8 cellular contexts compared by ENCODE assay signal in genomic region chr5:151126199-151126645, GRCh38. TPM values are rescaled to one million over a fixed set of nuclear protein-coding genes. Genes with fewer than 3 reads are reported as not detected.
A peak's percentile ranks its signal among the peaks of the same experiment; 100 is the strongest.
DNase-seq lines count a peak whose midpoint lies in the region; ATAC-seq and TF ChIP-seq lines count a peak whose summit lies in the region.

No MANE protein-coding gene starts in this region.

- no peak for TF ChIP-seq POLR2A in stomach (IDR thresholded peaks at IDR 0.05)

- H3K9ac ChIP-seq in OCI-LY1 (ENCODE audit: low read length): peak overlapping the region; percentile 16; the same call in 1 of the 2 replicates
- H3K9ac ChIP-seq in fibroblast of lung (ENCODE audit: insufficient read depth, low read length): no peak overlapping the region

- ATAC-seq in HG03135 (IDR thresholded peaks at IDR 0.05; ENCODE audit: unreplicated experiment) (peak; percentile 34), GM21367 (IDR thresholded peaks at IDR 0.05; ENCODE audit: unreplicated experiment) (no peak)

- TF ChIP-seq EP300 in stomach (IDR thresholded peaks at IDR 0.05): no peak

- H2AFZ ChIP-seq in OCI-LY1 (ENCODE audit: low read length) (no peak overlapping the region), fibroblast of lung (ENCODE audit: low read length) (no peak overlapping the region)

- H3K9me3 ChIP-seq in OCI-LY1 (ENCODE audit: low read length): no peaks in the 10 kb centered on the region
- H3K9me3 ChIP-seq in fibroblast of lung (ENCODE audit: control insufficient read depth, insufficient read depth, low read depth, low read length): no peaks in the 10 kb centered on the region
- no peaks in the 10 kb centered on the region for H3K9me3 ChIP-seq in stomach

- H3K4me3 ChIP-seq in GM12864 (ENCODE audit: low read depth, low read length) (no peak overlapping the region), OCI-LY1 (ENCODE audit: low read depth, low read length, poor library complexity, severe bottlenecking) (no peak overlapping the region), fibroblast of lung (replicated peaks in 1 of 4; ENCODE audit: control extremely low read depth in 1 of 4, insufficient read depth in 1 of 4, low read depth in 3 of 4, low read length in 4 of 4) (no peak overlapping the region), stomach (no peak overlapping the region)

- peak overlapping the region; percentile 93 for H3K27ac Mint-ChIP-seq in nephron progenitor cell

- H3K4me3 Mint-ChIP-seq in nephron progenitor cell: peak overlapping the region; percentile 19

- H3K36me3 Mint-ChIP-seq in nephron progenitor cell (ENCODE audit: low read depth): peaks cover 54% of the 10 kb centered on the region

- no peaks in the 10 kb centered on the region for H3K9me2 ChIP-seq in OCI-LY1 (ENCODE audit: low read depth, low read length)

- no peaks in the 10 kb centered on the region for H3K9me3 Mint-ChIP-seq in nephron progenitor cell

- peaks cover 4% of the 10 kb centered on the region; the same call in 1 of the 2 replicates for H3F3A ChIP-seq in OCI-LY1 (ENCODE audit: insufficient read depth, low read length)

- H3K4me2 ChIP-seq in OCI-LY1 (ENCODE audit: low read length) (peak overlapping the region; percentile 37; the same call in 1 of the 2 replicates), fibroblast of lung (ENCODE audit: extremely low read depth, insufficient read depth, low read length) (no peak overlapping the region)

- H4K20me1 ChIP-seq in OCI-LY1 (ENCODE audit: insufficient read depth, low read length): no peaks in the 10 kb centered on the region
- H4K20me1 ChIP-seq in fibroblast of lung (ENCODE audit: control insufficient read depth, extremely low read depth, insufficient read depth, low read length): peaks cover 3% of the 10 kb centered on the region

- H3K36me3 ChIP-seq in OCI-LY1 (ENCODE audit: insufficient read depth, low read length): no peaks in the 10 kb centered on the region
- peaks cover 58% of the 10 kb centered on the region for H3K36me3 ChIP-seq in fibroblast of lung (ENCODE audit: control insufficient read depth, insufficient read depth, low read length)
- peaks cover 60 to 96% (median 90%) of the 10 kb centered on the region in 4 donors for H3K36me3 ChIP-seq in stomach

- intact Hi-C loops in stomach (cut with DNase I; ENCODE audit: low total_unique reads): loop anchor here (5.0 kb wide), 1 partner anchor 36 kb away; no protein-coding TSS in a partner anchor

- H3K27me3 ChIP-seq in OCI-LY1 (ENCODE audit: insufficient read depth, low read length) (no peaks in the 10 kb centered on the region), fibroblast of lung (ENCODE audit: control insufficient read depth, insufficient read depth, low read length) (no peaks in the 10 kb centered on the region), stomach (no peaks in the 10 kb centered on the region)

- DNase-seq in GM12864 (ENCODE audit: low read depth) (no peak), fibroblast of lung (ENCODE audit: low read depth in 2 of 2) (peak; percentile 49 to 71), nephron progenitor cell (peak; percentile 85), stomach (peak; percentile 82)
- peak; percentile 80 to 82 for DNase-seq in activated T-cell treated with anti-CD3 and anti-CD28 coated beads, Interleukin-2, amount 50 U/mL, for 48 hours

- TF ChIP-seq CTCF in GM12864 (IDR thresholded peaks at IDR 0.05; ENCODE audit: low read depth, low read length, missing control alignments) (peak; percentile 92), OCI-LY1 (IDR thresholded peaks at IDR 0.05; ENCODE audit: low read length) (peak; percentile 94), fibroblast of lung (conservative IDR thresholded peaks at IDR 0.05 in 1 of 2, IDR thresholded peaks at IDR 0.05 in 1 of 2; ENCODE audit: low read depth in 1 of 2, low read length in 2 of 2) (peak; percentile 59 to 81), nephron progenitor cell (IDR thresholded peaks at IDR 0.05) (peak; percentile 74), stomach (IDR thresholded peaks at IDR 0.05) (peak in 5 of 7 experiments; percentile 60 to 92 (median 81))

- H3K27ac ChIP-seq in OCI-LY1 (ENCODE audit: low read depth, low read length, poor library complexity, severe bottlenecking) (peak overlapping the region; percentile 73), fibroblast of lung (ENCODE audit: insufficient read depth, low read length) (no peak overlapping the region), stomach (peak overlapping the region in 3 of 5 donors; percentile 25 to 58 (median 38))

- H3K4me1 Mint-ChIP-seq in nephron progenitor cell: peaks cover 30% of the 10 kb centered on the region

- H3K27me3 Mint-ChIP-seq in nephron progenitor cell (ENCODE audit: low read depth, poor library complexity): peaks cover 8% of the 10 kb centered on the region

- 2 to 17% (median 6%) methylated on average over 6 to 9 of the region's 9 CpGs for WGBS in stomach, 5 donors

- no peaks in the 10 kb centered on the region for H3K79me2 ChIP-seq in OCI-LY1 (ENCODE audit: insufficient read depth, low read length)
- no peaks in the 10 kb centered on the region for H3K79me2 ChIP-seq in fibroblast of lung (ENCODE audit: control insufficient read depth, insufficient read depth, low read length)

- H3K4me1 ChIP-seq in OCI-LY1 (ENCODE audit: insufficient read depth, low read length, severe bottlenecking) (peaks cover 40% of the 10 kb centered on the region), fibroblast of lung (ENCODE audit: control insufficient read depth, extremely low read depth, insufficient read depth, low read length) (peaks cover 2% of the 10 kb centered on the region), stomach (peaks cover 10 to 53% (median 28%) of the 10 kb centered on the region in 4 donors)

RNA-seq across cellular contexts. Expression of gene ANXA6, which starts 31.4 kb away (rescaled TPM):
- total RNA-seq in fibroblast of lung (430 and 615 TPM in 2 replicates), stomach (100 to 1,000 TPM in 3 of 5 donors, 10 to 100 TPM in 2; 28.4 to 240 (median 133) TPM)
- polyA plus RNA-seq in fibroblast of lung (421 and 591 TPM in 2 replicates), stomach (100 to 1,000 TPM in 1 of 3 donors, 10 to 100 TPM in 2; 66.0 to 103 (median 73.6) TPM)
- 503 and 689 TPM in 2 replicates for polyA plus RNA-seq in fibroblast of lung (2012)
- 567 and 955 TPM in 2 replicates for polyA minus RNA-seq in fibroblast of lung (ENCODE audit: low replicate concordance)

RNA-seq across cellular contexts. Expression of gene TNIP1, which starts 45.4 kb away (rescaled TPM):
- total RNA-seq in fibroblast of lung (54.7 and 59.1 TPM in 2 replicates), stomach (100 to 1,000 TPM in 3 of 5 donors, 10 to 100 TPM in 2; 67.4 to 136 (median 118) TPM)
- polyA plus RNA-seq in fibroblast of lung (32.9 and 47.2 TPM in 2 replicates), stomach (100 to 1,000 TPM in 1 of 3 donors, 10 to 100 TPM in 2; 45.1 to 122 (median 90.8) TPM)
- 40.4 and 60.0 TPM in 2 replicates for polyA plus RNA-seq in fibroblast of lung (2012)
- polyA minus RNA-seq in fibroblast of lung (ENCODE audit: low replicate concordance): 26.1 and 37.6 TPM in 2 replicates
